ENCODE assay signal across 15 cellular contexts in the genomic region with DNA sequence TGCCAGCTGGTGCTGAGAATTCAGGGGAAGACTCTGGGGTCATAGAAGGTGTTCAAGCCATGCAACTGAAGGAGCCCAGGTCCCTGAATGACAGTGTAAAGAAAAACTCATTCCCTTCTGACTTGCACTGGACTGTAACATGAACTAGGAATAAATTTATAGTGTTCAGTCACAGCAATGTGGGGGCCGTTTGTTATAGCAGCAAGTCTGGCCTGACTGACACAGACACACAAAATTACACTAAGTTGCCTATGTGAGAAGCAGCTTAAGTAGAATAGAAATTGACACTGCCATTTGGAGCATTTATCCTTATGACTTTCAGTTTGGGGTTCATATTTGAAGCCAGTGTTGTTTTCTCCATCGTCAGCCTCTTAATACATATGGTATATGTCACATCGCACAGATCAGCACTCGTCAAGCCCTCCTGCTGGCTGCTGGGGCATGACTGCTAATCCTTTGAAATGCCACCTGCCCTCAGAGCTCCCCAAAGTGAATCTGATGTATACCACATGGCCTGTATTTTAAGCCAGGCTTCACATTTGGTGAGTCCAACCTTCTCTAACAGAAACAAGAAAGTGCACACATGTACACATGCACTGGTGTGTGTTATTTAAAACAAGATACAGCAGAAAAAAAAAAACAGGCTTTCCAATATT. TPM values are rescaled to one million over a fixed set of nuclear protein-coding genes. Genes with fewer than 3 reads are reported as not detected.
DNase-seq lines count a peak whose midpoint lies in the region; ATAC-seq, FAIRE-seq and TF ChIP-seq lines count a peak whose summit lies in the region.
"Had no signal": no experiment of that assay in that cellular context is flagged by ENCODE, and none has a peak within 500 bp of the region (broad histone marks: within the 10 kb centered on the region; RNA-seq: fewer than 3 reads in every experiment).

No MANE protein-coding gene starts in this region.

- no peaks in the 10 kb centered on the region for H4K20me1 ChIP-seq in HepG2 (ENCODE audit: insufficient read depth, low read length)

- POLR2A ChIA-PET in HepG2 (lab: Yijun Ruan, JAX) (interaction anchor here (1.7 kb wide), 1 partner anchor 10 kb away, joined by 5 read pairs; no protein-coding TSS in a partner anchor), A673 (lab: Charles Lee; ENCODE audit: low non-redundant PET) (no interaction called here)
- POLR2A ChIA-PET in activated CD4-positive, alpha-beta T cell treated with anti-CD3 and anti-CD28 coated beads for 36 hours (lab: Charles Lee): no interaction called here

- H3K27ac ChIP-seq in HepG2 (ENCODE audit: extremely low read length, insufficient read depth, low read length) (no peak overlapping the region), right lobe of liver (no peak overlapping the region), uterus (no peak overlapping the region), A673 (ENCODE audit: low read depth, low read length, poor library complexity, severe bottlenecking) (no peak overlapping the region)
- H3K27ac ChIP-seq: KMS-11 had no signal

- H3K9me3 Mint-ChIP-seq in brain: peaks cover 0 to 5% (median 0%) of the 10 kb centered on the region in 5 experiments
- no peaks in the 10 kb centered on the region for H3K9me3 Mint-ChIP-seq in activated CD4-positive, alpha-beta T cell treated with anti-CD3 and anti-CD28 coated beads for 36 hours (ENCODE audit: low read depth)
- H3K9me3 Mint-ChIP-seq: CD8-positive, alpha-beta T cell had no signal

- no peak for FAIRE-seq in HepG2 (lab: Jason Lieb, UNC)
- FAIRE-seq: H1 had no signal

- no peaks in the 10 kb centered on the region for H3K9me3 ChIP-seq in HepG2 (ENCODE audit: low read length)
- H3K9me3 ChIP-seq in right lobe of liver: no peaks in the 10 kb centered on the region
- no peaks in the 10 kb centered on the region for H3K9me3 ChIP-seq in uterus
- H3K9me3 ChIP-seq in A673 (ENCODE audit: low read depth, low read length, poor library complexity, severe bottlenecking): no peaks in the 10 kb centered on the region

- BruUV-seq in HepG2 (replicated peaks; lab: Mats Ljungman, UMichigan): no TSS peak
- BruUV-seq in A673 (replicated peaks; lab: Mats Ljungman, UMichigan): no TSS peak

- intact Hi-C loops in HepG2 (cut with micrococcal nuclease; ENCODE audit: unreplicated experiment) (no loop called here), right lobe of liver (cut with DNase I) (no loop called here), uterus (cut with DNase I; ENCODE audit: low total_unique reads) (no loop called here), A673 (cut with micrococcal nuclease; ENCODE audit: unreplicated experiment) (no loop called here)
- intact Hi-C loops in activated CD4-positive, alpha-beta T cell treated with anti-CD3 and anti-CD28 coated beads for 36 hours (cut with DNase I, micrococcal nuclease): no loop called here

- H3K4me3 ChIP-seq in HepG2 (replicated peaks in 1 of 3; ENCODE audit: insufficient read depth in 1 of 3, low read depth in 2 of 3, low read length in 3 of 3): no peak overlapping the region
- H3K4me3 ChIP-seq in right lobe of liver: no peak overlapping the region
- no peak overlapping the region for H3K4me3 ChIP-seq in uterus
- no peak overlapping the region for H3K4me3 ChIP-seq in A673 (ENCODE audit: low read depth, low read length, poor library complexity, severe bottlenecking)

- no peaks in the 10 kb centered on the region for H3K36me3 ChIP-seq in HepG2 (replicated peaks in 1 of 2; ENCODE audit: control insufficient read depth in 1 of 2, insufficient read depth in 2 of 2, low read length in 2 of 2)
- H3K36me3 ChIP-seq in right lobe of liver: no peaks in the 10 kb centered on the region
- no peaks in the 10 kb centered on the region for H3K36me3 ChIP-seq in uterus
- H3K36me3 ChIP-seq in A673 (ENCODE audit: insufficient read depth, low read length, poor library complexity, severe bottlenecking): no peaks in the 10 kb centered on the region

- H3K4me2 ChIP-seq in HepG2 (ENCODE audit: low read depth, low read length): no peak overlapping the region
- H3K4me2 ChIP-seq: KMS-11 had no signal

- no peak for DNase-seq in HepG2 (ENCODE audit: low spot score)
- no peak for DNase-seq in right lobe of liver
- DNase-seq in NCI-H446 treated with DMSO at 0.1 percent for 48 hours (lab: John Stamatoyannopoulos, UW): peak; percentile 80
- no peak for DNase-seq in uterus
- DNase-seq in A673 (ENCODE audit: low spot score): no peak
- no peak for DNase-seq in activated CD4-positive, alpha-beta T cell treated with anti-CD3 and anti-CD28 coated beads for 36 hours
- DNase-seq: MM.1S, NCI-H1105 treated with DMSO at 0.1 percent for 48 hours, NCI-H1930, NCI-H774 had no signal

- no peak overlapping the region for H2AFZ ChIP-seq in HepG2 (ENCODE audit: low read length)

- no peak overlapping the region for H3K4me3 Mint-ChIP-seq in brain
- no peak overlapping the region for H3K4me3 Mint-ChIP-seq in activated CD4-positive, alpha-beta T cell treated with anti-CD3 and anti-CD28 coated beads for 36 hours
- H3K4me3 Mint-ChIP-seq: CD8-positive, alpha-beta T cell had no signal

- no peak overlapping the region for H3K9ac ChIP-seq in HepG2 (ENCODE audit: insufficient read depth, low read depth, low read length)
- H3K9ac ChIP-seq: KMS-11 had no signal

- H3K4me1 ChIP-seq in HepG2 (ENCODE audit: insufficient read depth, low read length) (peaks cover 5% of the 10 kb centered on the region; the same call in 1 of the 2 replicates), right lobe of liver (no peaks in the 10 kb centered on the region), uterus (no peaks in the 10 kb centered on the region), A673 (ENCODE audit: insufficient read depth, low read length, poor library complexity, severe bottlenecking) (no peaks in the 10 kb centered on the region)

- H3K4me1 Mint-ChIP-seq in brain: peaks cover 12% of the 10 kb centered on the region
- peaks cover 11% of the 10 kb centered on the region for H3K4me1 Mint-ChIP-seq in activated CD4-positive, alpha-beta T cell treated with anti-CD3 and anti-CD28 coated beads for 36 hours

- WGBS in HepG2 (ENCODE audit: low lambda C conversion rate): 59% methylated on average over 4 of the region's 4 CpGs
- WGBS in right lobe of liver (ENCODE audit: insufficient coverage, low coverage, low lambda C conversion rate, missing lambda C conversion rate): 100% methylated on average over 4 of the region's 4 CpGs

- TF ChIP-seq RAD21 in HepG2 (CRISPR knock-in tag; IDR thresholded peaks at IDR 0.05): no peak

- TF ChIP-seq POLR2A in HepG2 (IDR thresholded peaks at IDR 0.05; ENCODE audit: insufficient read depth in 1 of 2, low read depth in 2 of 2, low read length in 2 of 2) (no peak), right lobe of liver (IDR thresholded peaks at IDR 0.05) (no peak), uterus (IDR thresholded peaks at IDR 0.05) (no peak)

- in situ Hi-C loops in HepG2 (cut with HindIII; ENCODE audit: extremely low pct_ligation_motif_present, low pct_unique_long_range_greater_than_20kb): no loop called here

- H3K27me3 ChIP-seq in HepG2 (ENCODE audit: control insufficient read depth in 1 of 2, insufficient read depth in 2 of 2, low read length in 2 of 2): 0 out of 5 replicates have a peak, but pooled peaks cover 0 to 2% of the 10 kb centered on the region in 2 experiments
- no peaks in the 10 kb centered on the region for H3K27me3 ChIP-seq in right lobe of liver
- H3K27me3 ChIP-seq in uterus: no peaks in the 10 kb centered on the region
- H3K27me3 ChIP-seq in A673 (replicated peaks; ENCODE audit: insufficient read depth, low read depth, low read length, poor library complexity): no peaks in the 10 kb centered on the region

- CTCF ChIA-PET in HepG2 (lab: Yijun Ruan, JAX; ENCODE audit: low intra/inter-chr PET ratio, low total read pairs): no interaction called here
- CTCF ChIA-PET in A673 (lab: Charles Lee): no interaction called here
- CTCF ChIA-PET in activated CD4-positive, alpha-beta T cell treated with anti-CD3 and anti-CD28 coated beads for 36 hours (lab: Charles Lee): interaction anchor here (0.6 to 0.7 kb wide), 2 partner anchors 50 to 101 kb away, joined by 3 read pairs; no protein-coding TSS in a partner anchor

- no peaks in the 10 kb centered on the region for H3K79me2 ChIP-seq in HepG2 (ENCODE audit: insufficient read depth, low read length)

- peak overlapping the region; percentile 48 to 85 (median 71) for H3K27ac Mint-ChIP-seq in brain
- H3K27ac Mint-ChIP-seq in activated CD4-positive, alpha-beta T cell treated with anti-CD3 and anti-CD28 coated beads for 36 hours: no peak overlapping the region
- H3K27ac Mint-ChIP-seq: CD8-positive, alpha-beta T cell had no signal

- no peaks in the 10 kb centered on the region for H3K36me3 Mint-ChIP-seq in brain
- no peaks in the 10 kb centered on the region for H3K36me3 Mint-ChIP-seq in activated CD4-positive, alpha-beta T cell treated with anti-CD3 and anti-CD28 coated beads for 36 hours (ENCODE audit: low read depth)
- H3K36me3 Mint-ChIP-seq: CD8-positive, alpha-beta T cell had no signal

- TF ChIP-seq EP300 in HepG2 (IDR thresholded peaks at IDR 0.05; ENCODE audit: low read depth in 2 of 2, low read length in 2 of 2) (no peak), HepG2 (CRISPR knock-in tag; IDR thresholded peaks at IDR 0.05; ENCODE audit: borderline replicate concordance) (no peak)

- ATAC-seq in HepG2 (no peak), right lobe of liver (no peak), GM21786 (IDR thresholded peaks at IDR 0.05; ENCODE audit: unreplicated experiment) (no peak)
- ATAC-seq in activated CD4-positive, alpha-beta T cell treated with anti-CD3 and anti-CD28 coated beads for 36 hours: no peak
- ATAC-seq: CD8-positive, alpha-beta T cell had no signal

- peaks cover 10% of the 10 kb centered on the region for H3K27me3 Mint-ChIP-seq in brain
- no peaks in the 10 kb centered on the region for H3K27me3 Mint-ChIP-seq in activated CD4-positive, alpha-beta T cell treated with anti-CD3 and anti-CD28 coated beads for 36 hours

- no peak for TF ChIP-seq CTCF in HepG2 (CRISPR knock-in tag; IDR thresholded peaks at IDR 0.05)
- TF ChIP-seq CTCF in right lobe of liver (IDR thresholded peaks at IDR 0.05): no peak
- no peak for TF ChIP-seq CTCF in brain (conservative IDR thresholded peaks at IDR 0.05)
- no peak for TF ChIP-seq CTCF in uterus (IDR thresholded peaks at IDR 0.05)
- TF ChIP-seq CTCF in A673 (conservative IDR thresholded peaks at IDR 0.05; ENCODE audit: low read depth, low read length): no peak

RNA-seq across cellular contexts. Expression of gene HEG1, which starts 17.1 kb away (rescaled TPM):
- 9.7 and 10.7 TPM in 2 replicates for total RNA-seq in HepG2 (2016; rRNA removed; fragmentation: Illumina TruSeq; extraction: Trizol)
- 1.1 TPM in 2 replicates for total RNA-seq in HepG2 (2016; cell fraction: cytosol; rRNA removed; fragmentation: Illumina TruSeq; extraction: Trizol; ENCODE audit: low read depth)
- total RNA-seq in HepG2 (2016; cell fraction: insoluble cytoplasmic fraction; rRNA removed; fragmentation: Illumina TruSeq; extraction: Trizol): 6.8 and 9.0 TPM in 2 replicates
- total RNA-seq in HepG2 (2016; cell fraction: membrane; rRNA removed; fragmentation: Illumina TruSeq; extraction: Trizol): 3.2 and 3.3 TPM in 2 replicates
- total RNA-seq in HepG2 (2016; cell fraction: nucleus; rRNA removed; fragmentation: Illumina TruSeq; extraction: Trizol): 17.3 and 19.4 TPM in 2 replicates
- 11.6 and 18.2 TPM in 2 replicates for polyA plus RNA-seq in HepG2 (2011; rRNA removed)
- polyA plus RNA-seq in HepG2 (2011; cell fraction: cytosol; rRNA removed): 8.6 and 8.8 TPM in 2 replicates
- 17.9 and 23.5 TPM in 2 replicates for polyA plus RNA-seq in HepG2 (2011; cell fraction: nucleus; rRNA removed)
- 12.1 and 14.0 TPM in 2 replicates for polyA plus RNA-seq in HepG2 (2012)
- 0.46 and 0.52 TPM in 2 replicates for polyA plus RNA-seq in HepG2 (2016; cell fraction: cytosol; fragmentation: Illumina TruSeq; extraction: Trizol; ENCODE audit: low read depth)
- polyA plus RNA-seq in HepG2 (2016; cell fraction: insoluble cytoplasmic fraction; fragmentation: Illumina TruSeq; extraction: Trizol; ENCODE audit: low read depth): 5.4 and 5.8 TPM in 2 replicates
- 0.69 and 0.92 TPM in 2 replicates for polyA plus RNA-seq in HepG2 (2016; cell fraction: membrane; fragmentation: Illumina TruSeq; extraction: Trizol; ENCODE audit: low read depth)
- 14.9 and 16.7 TPM in 2 replicates for polyA plus RNA-seq in HepG2 (2016; cell fraction: nucleus; fragmentation: Illumina TruSeq; extraction: Trizol; ENCODE audit: insufficient read depth, low read depth)
- 51.4 and 72.4 TPM in 2 replicates for polyA minus RNA-seq in HepG2 (2011; rRNA and poly(A)+ RNA removed; ENCODE audit: low replicate concordance)
- 23.5 and 27.8 TPM in 2 replicates for polyA minus RNA-seq in HepG2 (2011; cell fraction: cytosol; rRNA and poly(A)+ RNA removed)
- polyA minus RNA-seq in HepG2 (2011; cell fraction: nucleus; rRNA and poly(A)+ RNA removed): 17.8 and 25.8 TPM in 2 replicates
- 10 to 100 TPM in 3 of 6 experiments, 1 to 10 TPM in 3; 3.5 to 14.9 (median 10.8) TPM for total RNA-seq in right lobe of liver
- 13.9 TPM for polyA plus RNA-seq in brain (ENCODE audit: insufficient read depth, low read depth, low replicate concordance)
- total RNA-seq in uterus: 10 to 100 TPM; 64.8 to 97.0 (median 71.7) TPM
- total RNA-seq in A673 (2021): 31.8 and 34.3 TPM in 2 replicates
- total RNA-seq in activated CD4-positive, alpha-beta T cell treated with anti-CD3 and anti-CD28 coated beads for 36 hours: 1 to 10 TPM; 5.9 to 6.4 TPM
